ENCODE assay signal across 14 cellular contexts in the genomic region with DNA sequence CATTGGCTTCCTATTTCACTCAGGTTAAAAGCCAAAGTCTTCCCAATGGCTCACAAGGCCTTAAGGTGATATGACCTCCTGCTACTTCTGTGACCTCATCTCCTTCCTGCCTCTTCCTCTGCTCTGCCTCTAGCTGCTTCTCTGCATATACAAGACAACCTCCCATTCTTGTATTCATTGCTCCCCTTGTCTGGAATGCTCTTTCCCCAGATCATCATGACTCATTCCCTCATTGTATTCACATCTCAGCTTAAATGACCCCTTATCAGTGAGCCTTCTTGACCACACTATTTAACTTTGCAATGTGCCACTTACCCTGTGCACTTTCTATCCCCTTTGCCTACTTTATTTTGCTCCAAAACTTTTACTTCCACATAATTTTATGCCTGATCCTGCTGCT.
DNase-seq lines count a peak whose midpoint lies in the region; ATAC-seq, FAIRE-seq and TF ChIP-seq lines count a peak whose summit lies in the region.
"Had no signal": no experiment of that assay in that cellular context is flagged by ENCODE, and none has a peak within 500 bp of the region (broad histone marks: within the 10 kb centered on the region; RNA-seq: fewer than 3 reads in every experiment).

No MANE protein-coding gene starts in this region.

- intact Hi-C loops in HepG2 (cut with micrococcal nuclease; ENCODE audit: unreplicated experiment) (no loop called here), A673 (cut with micrococcal nuclease; ENCODE audit: unreplicated experiment) (no loop called here)

- H3K79me2 ChIP-seq in HepG2 (ENCODE audit: insufficient read depth, low read length): peaks cover 11% of the 10 kb centered on the region

- peaks cover 6% of the 10 kb centered on the region; the same call in 1 of the 2 replicates for H3K9me3 ChIP-seq in HepG2 (ENCODE audit: low read length)
- H3K9me3 ChIP-seq in A673 (ENCODE audit: low read depth, low read length, poor library complexity, severe bottlenecking): peaks cover 4% of the 10 kb centered on the region
- H3K9me3 ChIP-seq: colonic mucosa had no signal

- no peaks in the 10 kb centered on the region for H3K27me3 Mint-ChIP-seq in central memory CD8-positive, alpha-beta T cell
- no peaks in the 10 kb centered on the region for H3K27me3 Mint-ChIP-seq in T-cell
- H3K27me3 Mint-ChIP-seq in activated naive CD4-positive, alpha-beta T cell treated with anti-CD3 and anti-CD28 coated beads, Interleukin-2, amount 10 ng/mL, durations not matched to agents 7 days and 5 days: no peaks in the 10 kb centered on the region
- H3K27me3 Mint-ChIP-seq: stimulated activated naive B cell treated with anti-CD40 and anti-IgM and Interleukin-4, amounts not matched to agents 10 μg/mL and 1 μg/mL and 100 μg/mL, for 72 hours had no signal

- H3K27ac ChIP-seq in HepG2 (ENCODE audit: extremely low read length, insufficient read depth, low read length) (no peak overlapping the region), A673 (ENCODE audit: low read depth, low read length, poor library complexity, severe bottlenecking) (no peak overlapping the region)
- H3K27ac ChIP-seq: colonic mucosa had no signal

- H3K4me3 ChIP-seq in HepG2 (replicated peaks in 1 of 3; ENCODE audit: insufficient read depth in 1 of 3, low read depth in 2 of 3, low read length in 3 of 3): no peak overlapping the region
- H3K4me3 ChIP-seq in A673 (ENCODE audit: low read depth, low read length, poor library complexity, severe bottlenecking): no peak overlapping the region
- H3K4me3 ChIP-seq: colonic mucosa, skin epidermis had no signal

- H3K27me3 ChIP-seq in HepG2 (ENCODE audit: control insufficient read depth in 1 of 2, insufficient read depth in 2 of 2, low read length in 2 of 2) (no peaks in the 10 kb centered on the region), A673 (replicated peaks; ENCODE audit: insufficient read depth, low read depth, low read length, poor library complexity) (no peaks in the 10 kb centered on the region)
- H3K27me3 ChIP-seq: colonic mucosa had no signal

- BruUV-seq in HepG2 (replicated peaks; lab: Mats Ljungman, UMichigan): no TSS peak
- no TSS peak for BruUV-seq in A673 (replicated peaks; lab: Mats Ljungman, UMichigan)

- DNase-seq in Caki2 (ENCODE audit: low read depth) (peak; percentile 78), LHCN-M2 (ENCODE audit: low read depth) (peak; percentile 84), HepG2 (ENCODE audit: low spot score) (peak; percentile 41), A673 (ENCODE audit: low spot score) (no peak), inferior parietal cortex (ENCODE audit: extremely low spot score) (no peak), T-cell (no peak)
- DNase-seq in central memory CD8-positive, alpha-beta T cell (ENCODE audit: low spot score in 2 of 2): no peak
- no peak for DNase-seq in activated naive CD4-positive, alpha-beta T cell treated with anti-CD3 and anti-CD28 coated beads, Interleukin-2, amount 10 ng/mL, durations not matched to agents 7 days and 5 days
- DNase-seq: activated CD8-positive, alpha-beta memory T cell treated with anti-CD3 and anti-CD28 coated beads for 24 hours; colonic mucosa; left colon; stimulated activated naive B cell treated with anti-CD40 and anti-IgM and Interleukin-4, amounts not matched to agents 10 μg/mL and 1 μg/mL and 100 μg/mL, for 72 hours had no signal

- in situ Hi-C loops in Caki2 (cut with HindIII; ENCODE audit: low pct_unique_long_range_greater_than_20kb, low sequenced_read_pairs): no loop called here
- in situ Hi-C loops in HepG2 (cut with HindIII; ENCODE audit: extremely low pct_ligation_motif_present, low pct_unique_long_range_greater_than_20kb): no loop called here

- H3K4me3 Mint-ChIP-seq in central memory CD8-positive, alpha-beta T cell: no peak overlapping the region
- no peak overlapping the region for H3K4me3 Mint-ChIP-seq in T-cell
- no peak overlapping the region for H3K4me3 Mint-ChIP-seq in activated naive CD4-positive, alpha-beta T cell treated with anti-CD3 and anti-CD28 coated beads, Interleukin-2, amount 10 ng/mL, durations not matched to agents 7 days and 5 days
- H3K4me3 Mint-ChIP-seq: stimulated activated naive B cell treated with anti-CD40 and anti-IgM and Interleukin-4, amounts not matched to agents 10 μg/mL and 1 μg/mL and 100 μg/mL, for 72 hours had no signal

- H3K36me3 ChIP-seq in HepG2 (replicated peaks in 1 of 2; ENCODE audit: control insufficient read depth in 1 of 2, insufficient read depth in 2 of 2, low read length in 2 of 2): peaks cover 5 to 19% of the 10 kb centered on the region in 2 experiments
- H3K36me3 ChIP-seq in A673 (ENCODE audit: insufficient read depth, low read length, poor library complexity, severe bottlenecking): peaks cover 16% of the 10 kb centered on the region
- H3K36me3 ChIP-seq: colonic mucosa had no signal

- H3K4me1 Mint-ChIP-seq in central memory CD8-positive, alpha-beta T cell: peaks cover 73% of the 10 kb centered on the region
- peaks cover 55 to 66% (median 65%) of the 10 kb centered on the region in 3 donors for H3K4me1 Mint-ChIP-seq in T-cell
- H3K4me1 Mint-ChIP-seq in activated naive CD4-positive, alpha-beta T cell treated with anti-CD3 and anti-CD28 coated beads, Interleukin-2, amount 10 ng/mL, durations not matched to agents 7 days and 5 days: peaks cover 38% of the 10 kb centered on the region

- H3K9ac ChIP-seq in HepG2 (ENCODE audit: insufficient read depth, low read depth, low read length): no peak overlapping the region

- TF ChIP-seq EP300 in HepG2 (IDR thresholded peaks at IDR 0.05; ENCODE audit: low read depth in 2 of 2, low read length in 2 of 2) (no peak), HepG2 (CRISPR knock-in tag; IDR thresholded peaks at IDR 0.05; ENCODE audit: borderline replicate concordance) (no peak)

- ATAC-seq in central memory CD8-positive, alpha-beta T cell (replicated peaks; ENCODE audit: extremely low read depth, poor library complexity, severe bottlenecking): no peak
- ATAC-seq in HepG2 (no peak), T-cell (replicated peaks in 1 of 4) (no peak)
- ATAC-seq: left colon; stimulated activated naive B cell treated with anti-CD40 and anti-IgM and Interleukin-4, amounts not matched to agents 10 μg/mL and 1 μg/mL and 100 μg/mL, for 72 hours had no signal

- TF ChIP-seq POLR2A in HepG2 (IDR thresholded peaks at IDR 0.05; ENCODE audit: insufficient read depth in 1 of 2, low read depth in 2 of 2, low read length in 2 of 2): no peak

- POLR2A ChIA-PET in HepG2 (lab: Yijun Ruan, JAX): no interaction called here
- POLR2A ChIA-PET in A673 (lab: Charles Lee; ENCODE audit: low non-redundant PET): no interaction called here
- POLR2A ChIA-PET in T-cell (lab: Charles Lee): no interaction called here

- H3K4me2 ChIP-seq in HepG2 (ENCODE audit: low read depth, low read length): no peak overlapping the region

- peak overlapping the region; percentile 5 for H3K27ac Mint-ChIP-seq in central memory CD8-positive, alpha-beta T cell (ENCODE audit: low read depth)
- peak overlapping the region in 1 of 2 donors; percentile 4 for H3K27ac Mint-ChIP-seq in T-cell
- H3K27ac Mint-ChIP-seq in activated naive CD4-positive, alpha-beta T cell treated with anti-CD3 and anti-CD28 coated beads, Interleukin-2, amount 10 ng/mL, durations not matched to agents 7 days and 5 days: no peak overlapping the region
- H3K27ac Mint-ChIP-seq: stimulated activated naive B cell treated with anti-CD40 and anti-IgM and Interleukin-4, amounts not matched to agents 10 μg/mL and 1 μg/mL and 100 μg/mL, for 72 hours had no signal

- CTCF ChIA-PET in HepG2 (lab: Yijun Ruan, JAX; ENCODE audit: low intra/inter-chr PET ratio, low total read pairs) (no interaction called here), A673 (lab: Charles Lee) (no interaction called here), T-cell (lab: Charles Lee) (no interaction called here)
- CTCF ChIA-PET in activated naive CD4-positive, alpha-beta T cell treated with anti-CD3 and anti-CD28 coated beads, Interleukin-2, amount 10 ng/mL, durations not matched to agents 7 days and 5 days (lab: Charles Lee): no interaction called here

- no peak for TF ChIP-seq RAD21 in HepG2 (CRISPR knock-in tag; IDR thresholded peaks at IDR 0.05)

- H3K9me3 Mint-ChIP-seq in central memory CD8-positive, alpha-beta T cell: no peaks in the 10 kb centered on the region
- peaks cover 4 to 8% (median 6%) of the 10 kb centered on the region in 3 donors for H3K9me3 Mint-ChIP-seq in T-cell
- H3K9me3 Mint-ChIP-seq in activated naive CD4-positive, alpha-beta T cell treated with anti-CD3 and anti-CD28 coated beads, Interleukin-2, amount 10 ng/mL, durations not matched to agents 7 days and 5 days: peaks cover 12% of the 10 kb centered on the region

- peaks cover 31% of the 10 kb centered on the region for H3K36me3 Mint-ChIP-seq in central memory CD8-positive, alpha-beta T cell (ENCODE audit: insufficient read depth)
- H3K36me3 Mint-ChIP-seq in T-cell: peaks cover 48% of the 10 kb centered on the region
- peaks cover 48% of the 10 kb centered on the region for H3K36me3 Mint-ChIP-seq in activated naive CD4-positive, alpha-beta T cell treated with anti-CD3 and anti-CD28 coated beads, Interleukin-2, amount 10 ng/mL, durations not matched to agents 7 days and 5 days

- peak; percentile 30 for FAIRE-seq in HepG2 (lab: Jason Lieb, UNC)
- FAIRE-seq: G401.6 had no signal

- TF ChIP-seq CTCF in HepG2 (CRISPR knock-in tag; IDR thresholded peaks at IDR 0.05) (no peak), A673 (conservative IDR thresholded peaks at IDR 0.05; ENCODE audit: low read depth, low read length) (no peak)

- H4K20me1 ChIP-seq in HepG2 (ENCODE audit: insufficient read depth, low read length): no peaks in the 10 kb centered on the region

- no peak overlapping the region for H2AFZ ChIP-seq in HepG2 (ENCODE audit: low read length)

- H3K4me1 ChIP-seq in HepG2 (ENCODE audit: insufficient read depth, low read length) (no peaks in the 10 kb centered on the region; the same call in 1 of the 2 replicates), A673 (ENCODE audit: insufficient read depth, low read length, poor library complexity, severe bottlenecking) (peaks cover 22% of the 10 kb centered on the region)
- H3K4me1 ChIP-seq: colonic mucosa had no signal

TF ChIP-seq in HepG2, 621 proteins besides CTCF, POLR2A, EP300 and RAD21:
- TF ChIP-seq GTF2F1 (IDR thresholded peaks at IDR 0.05; ENCODE audit: low read length) (no peak), FOSL2 (CRISPR knock-in tag; IDR thresholded peaks at IDR 0.05) (0 out of 2 replicates have a peak, but pooled peaks have one; percentile 15)

Comparison
In these comparisons a context has a peak if more than half of its experiments do, and no peak if none do; other contexts are left out.
1. DNase-seq: peak in Caki2 (single experiment), LHCN-M2 (single experiment) and HepG2 (single experiment); none in central memory CD8-positive, alpha-beta T cell (0 of 2), A673 (single experiment), inferior parietal cortex (single experiment), T-cell (0 of 34) and activated naive CD4-positive, alpha-beta T cell treated with anti-CD3 and anti-CD28 coated beads, Interleukin-2, amount 10 ng/mL, durations not matched to agents 7 days and 5 days (single experiment).